Comparison of ENCODE assay signal across 15 cellular contexts in genomic region chr10:87534173-87534858, GRCh38. TPM values are rescaled to one million over a fixed set of nuclear protein-coding genes. Genes with fewer than 3 reads are reported as not detected.
DNase-seq lines count a peak whose midpoint lies in the region; ATAC-seq, FAIRE-seq and TF ChIP-seq lines count a peak whose summit lies in the region.
"Had no signal": no experiment of that assay in that cellular context is flagged by ENCODE, and none has a peak within 500 bp of the region (broad histone marks: within the 10 kb centered on the region; RNA-seq: fewer than 3 reads in every experiment).

No MANE protein-coding gene starts in this region.

- no peak overlapping the region for H3K4me3 Mint-ChIP-seq in HFFc6
- H3K4me3 Mint-ChIP-seq: activated naive CD8-positive, alpha-beta T cell treated with anti-CD3 and anti-CD28 coated beads for 36 hours; memory B cell had no signal

- CTCF ChIA-PET in A549 (lab: Yijun Ruan, JAX) = interaction anchor here (0.6 to 4.1 kb wide), 15 partner anchors 13 to 469 kb away, joined by 3 to 33 read pairs (median 3); partner anchors contain the start of gene PTEN

- H3K9me3 ChIP-seq in A549 (no peaks in the 10 kb centered on the region), suprapubic skin (no peaks in the 10 kb centered on the region)

- H3K4me1 Mint-ChIP-seq in HFFc6 (ENCODE audit: low read depth) = peaks cover 56% of the 10 kb centered on the region

- H3K9me3 Mint-ChIP-seq in HFFc6 = no peaks in the 10 kb centered on the region

- no peak for TF ChIP-seq CTCF in A549 (IDR thresholded peaks at IDR 0.05)
- TF ChIP-seq CTCF in HFFc6 (IDR thresholded peaks at IDR 0.05) = no peak
- TF ChIP-seq CTCF in suprapubic skin (IDR thresholded peaks at IDR 0.05) = no peak

- TF ChIP-seq POLR2A in A549 (IDR thresholded peaks at IDR 0.05; ENCODE audit: low read length) (no peak), suprapubic skin (IDR thresholded peaks at IDR 0.05) (no peak)

- 79% methylated on average over 3 of the region's 3 CpGs for WGBS in A549 (ENCODE audit: missing lambda C conversion rate)
- 90% methylated on average over 3 of the region's 3 CpGs for WGBS in suprapubic skin

- 0 out of 2 replicates have a peak overlapping the region, but pooled peaks have one; percentile 48 for H3K27ac Mint-ChIP-seq in HFFc6
- H3K27ac Mint-ChIP-seq: activated naive CD8-positive, alpha-beta T cell treated with anti-CD3 and anti-CD28 coated beads for 36 hours; memory B cell had no signal

- H3K36me3 Mint-ChIP-seq in HFFc6 (ENCODE audit: low read depth) = peaks cover 13% of the 10 kb centered on the region

- H3K36me3 ChIP-seq in suprapubic skin = peaks cover 16% of the 10 kb centered on the region

- H3K27me3 ChIP-seq in suprapubic skin = no peaks in the 10 kb centered on the region

- TF ChIP-seq RAD21 in A549 (conservative IDR thresholded peaks at IDR 0.05 in 1 of 2, IDR thresholded peaks at IDR 0.05 in 1 of 2) = no peak

- H3K4me3 ChIP-seq in A549 (no peak overlapping the region), suprapubic skin (no peak overlapping the region)
- H3K4me3 ChIP-seq: SK-N-MC, skin epidermis had no signal

- no peak for ATAC-seq in A549
- ATAC-seq in GM19351 (IDR thresholded peaks at IDR 0.05; ENCODE audit: unreplicated experiment) = peak; percentile 71
- ATAC-seq in HG03439 (IDR thresholded peaks at IDR 0.05; ENCODE audit: unreplicated experiment) = peak; percentile 50
- ATAC-seq in HG02884 (IDR thresholded peaks at IDR 0.05; ENCODE audit: unreplicated experiment) = no peak

- FAIRE-seq in A549 (lab: Jason Lieb, UNC) = no peak

- no peaks in the 10 kb centered on the region; the same call in 1 of the 2 replicates for H3K27me3 Mint-ChIP-seq in HFFc6 (ENCODE audit: insufficient read depth)
- H3K27me3 Mint-ChIP-seq: activated naive CD8-positive, alpha-beta T cell treated with anti-CD3 and anti-CD28 coated beads for 36 hours; memory B cell had no signal

- POLR2A ChIA-PET in A549 (lab: Yijun Ruan, JAX) = interaction anchor here (0.7 kb wide), 1 partner anchor 328 kb away, joined by 16 read pairs; no protein-coding TSS in a partner anchor

- peak overlapping the region; percentile 22; the same call in 1 of the 3 replicates for H3K4me2 ChIP-seq in A549

- H3K4me1 ChIP-seq in A549 (peaks cover 27% of the 10 kb centered on the region; the same call in 2 of the 3 replicates), suprapubic skin (peaks cover 9% of the 10 kb centered on the region)

- TF ChIP-seq EP300 in A549 (IDR thresholded peaks at IDR 0.05) (no peak), suprapubic skin (IDR thresholded peaks at IDR 0.05) (no peak)

- H3K27ac ChIP-seq in A549 (peak overlapping the region; percentile 23 to 31; a peak in 4 of 6 replicates), suprapubic skin (no peak overlapping the region)
- H3K27ac ChIP-seq: HL-60, SK-N-MC, skin epidermis had no signal

- DNase-seq in A549 (ENCODE audit: low read depth in 1 of 2, low spot score in 1 of 2) (no peak), HFFc6 (no peak), NCI-H1436 treated with DMSO at 0.1 percent for 48 hours (lab: John Stamatoyannopoulos, UW) (no peak), RKO (ENCODE audit: low spot score) (no peak), suprapubic skin (ENCODE audit: low spot score in 2 of 2) (no peak)
- DNase-seq: activated naive CD8-positive, alpha-beta T cell treated with anti-CD3 and anti-CD28 coated beads for 36 hours; cerebellar nuclear complex; GOT3 had no signal

TF ChIP-seq in A549, 52 proteins besides CTCF, POLR2A, EP300 and RAD21:
- TF ChIP-seq FOSB (CRISPR knock-in tag; IDR thresholded peaks at IDR 0.05) (no peak), REST (IDR thresholded peaks at IDR 0.05) (no peak), JUNB (IDR thresholded peaks at IDR 0.05) (no peak), MYC (IDR thresholded peaks at IDR 0.05; ENCODE audit: borderline replicate concordance, low read length) (no peak), ZC3H11A (IDR thresholded peaks at IDR 0.05) (no peak), EHF (CRISPR knock-in tag; IDR thresholded peaks at IDR 0.05) (no peak), HOXA7 (CRISPR knock-in tag; IDR thresholded peaks at IDR 0.05) (no peak), ZFP36 (IDR thresholded peaks at IDR 0.05; ENCODE audit: borderline replicate concordance, partially characterized antibody) (no peak), HOXB13 (CRISPR knock-in tag; IDR thresholded peaks at IDR 0.05; ENCODE audit: low read depth) (no peak), MAZ (IDR thresholded peaks at IDR 0.05; ENCODE audit: borderline replicate concordance, low read depth, low read length) (no peak), ESRRA (IDR thresholded peaks at IDR 0.05; ENCODE audit: borderline replicate concordance, low read length) (no peak), CHD2 (IDR thresholded peaks at IDR 0.05; ENCODE audit: low read length, partially characterized antibody) (no peak)

RNA-seq across cellular contexts. Expression of gene MINPP1, which starts 29.6 kb away (rescaled TPM):
- 26.9 and 28.4 TPM in 2 replicates for polyA plus RNA-seq in A549 (2011; rRNA removed)
- 13.7 and 16.6 TPM in 2 replicates for polyA plus RNA-seq in A549 (2012; cell fraction: cytosol; rRNA removed)
- polyA plus RNA-seq in A549 (2012; cell fraction: nucleus; rRNA removed) = 17.2 and 31.9 TPM in 2 replicates
- 29.5 to 32.5 TPM (median 31.4 TPM) in 3 replicates for polyA plus RNA-seq in A549 (2017; fragmentation: RNase III; extraction: RNeasy Plus Mini Kit Qiagen cat#74134 plus additional on column Dnase treatment)
- polyA minus RNA-seq in A549 (2011; rRNA and poly(A)+ RNA removed) = 4.1 and 4.9 TPM in 2 replicates
- total RNA-seq in HFFc6 (2021; fragmentation: NEBNext Ultra II Directional; extraction: Animal tissue kit (Norgen Biotek cat#: 25700)) = 10 to 100 TPM; 32.5 to 41.4 (median 37.0) TPM
- total RNA-seq in suprapubic skin = 10 to 100 TPM in 3 of 4 donors, 1 to 10 TPM in 1; 7.7 to 19.3 (median 15.2) TPM

Comparison
In these comparisons a context has a peak if more than half of its experiments do, and no peak if none do; other contexts are left out.
1. ATAC-seq: peak in GM19351 (single experiment) and HG03439 (single experiment); none in A549 (0 of 2) and HG02884 (single experiment).